In the genomic region with DNA sequence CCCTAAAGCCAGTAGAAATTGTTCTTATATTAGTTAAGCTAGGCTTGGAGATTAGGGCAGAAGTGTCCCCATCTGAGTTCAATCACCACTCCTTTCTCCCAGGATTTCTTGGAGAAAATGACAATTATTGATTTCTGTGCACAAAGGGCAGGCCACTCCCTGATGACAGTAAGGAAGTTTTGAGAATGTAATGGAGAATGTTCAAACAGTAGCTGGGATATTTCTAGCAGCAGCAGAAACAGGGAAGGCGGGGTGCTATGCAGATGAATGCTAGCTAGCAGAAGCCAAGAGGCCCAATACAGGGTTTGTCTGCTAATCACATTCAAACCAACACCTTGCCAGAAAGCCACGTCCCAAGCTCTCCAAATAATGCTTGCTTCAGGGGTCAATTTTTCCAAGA, we compare ENCODE assay signal across 1 cellular context.
TF ChIP-seq lines count a peak whose summit lies in the region.

No MANE protein-coding gene starts in this region.

TF ChIP-seq in GM23338, 12 proteins besides CTCF, POLR2A, EP300 and RAD21 (continued from another document):
- TF ChIP-seq, protein P1, sequence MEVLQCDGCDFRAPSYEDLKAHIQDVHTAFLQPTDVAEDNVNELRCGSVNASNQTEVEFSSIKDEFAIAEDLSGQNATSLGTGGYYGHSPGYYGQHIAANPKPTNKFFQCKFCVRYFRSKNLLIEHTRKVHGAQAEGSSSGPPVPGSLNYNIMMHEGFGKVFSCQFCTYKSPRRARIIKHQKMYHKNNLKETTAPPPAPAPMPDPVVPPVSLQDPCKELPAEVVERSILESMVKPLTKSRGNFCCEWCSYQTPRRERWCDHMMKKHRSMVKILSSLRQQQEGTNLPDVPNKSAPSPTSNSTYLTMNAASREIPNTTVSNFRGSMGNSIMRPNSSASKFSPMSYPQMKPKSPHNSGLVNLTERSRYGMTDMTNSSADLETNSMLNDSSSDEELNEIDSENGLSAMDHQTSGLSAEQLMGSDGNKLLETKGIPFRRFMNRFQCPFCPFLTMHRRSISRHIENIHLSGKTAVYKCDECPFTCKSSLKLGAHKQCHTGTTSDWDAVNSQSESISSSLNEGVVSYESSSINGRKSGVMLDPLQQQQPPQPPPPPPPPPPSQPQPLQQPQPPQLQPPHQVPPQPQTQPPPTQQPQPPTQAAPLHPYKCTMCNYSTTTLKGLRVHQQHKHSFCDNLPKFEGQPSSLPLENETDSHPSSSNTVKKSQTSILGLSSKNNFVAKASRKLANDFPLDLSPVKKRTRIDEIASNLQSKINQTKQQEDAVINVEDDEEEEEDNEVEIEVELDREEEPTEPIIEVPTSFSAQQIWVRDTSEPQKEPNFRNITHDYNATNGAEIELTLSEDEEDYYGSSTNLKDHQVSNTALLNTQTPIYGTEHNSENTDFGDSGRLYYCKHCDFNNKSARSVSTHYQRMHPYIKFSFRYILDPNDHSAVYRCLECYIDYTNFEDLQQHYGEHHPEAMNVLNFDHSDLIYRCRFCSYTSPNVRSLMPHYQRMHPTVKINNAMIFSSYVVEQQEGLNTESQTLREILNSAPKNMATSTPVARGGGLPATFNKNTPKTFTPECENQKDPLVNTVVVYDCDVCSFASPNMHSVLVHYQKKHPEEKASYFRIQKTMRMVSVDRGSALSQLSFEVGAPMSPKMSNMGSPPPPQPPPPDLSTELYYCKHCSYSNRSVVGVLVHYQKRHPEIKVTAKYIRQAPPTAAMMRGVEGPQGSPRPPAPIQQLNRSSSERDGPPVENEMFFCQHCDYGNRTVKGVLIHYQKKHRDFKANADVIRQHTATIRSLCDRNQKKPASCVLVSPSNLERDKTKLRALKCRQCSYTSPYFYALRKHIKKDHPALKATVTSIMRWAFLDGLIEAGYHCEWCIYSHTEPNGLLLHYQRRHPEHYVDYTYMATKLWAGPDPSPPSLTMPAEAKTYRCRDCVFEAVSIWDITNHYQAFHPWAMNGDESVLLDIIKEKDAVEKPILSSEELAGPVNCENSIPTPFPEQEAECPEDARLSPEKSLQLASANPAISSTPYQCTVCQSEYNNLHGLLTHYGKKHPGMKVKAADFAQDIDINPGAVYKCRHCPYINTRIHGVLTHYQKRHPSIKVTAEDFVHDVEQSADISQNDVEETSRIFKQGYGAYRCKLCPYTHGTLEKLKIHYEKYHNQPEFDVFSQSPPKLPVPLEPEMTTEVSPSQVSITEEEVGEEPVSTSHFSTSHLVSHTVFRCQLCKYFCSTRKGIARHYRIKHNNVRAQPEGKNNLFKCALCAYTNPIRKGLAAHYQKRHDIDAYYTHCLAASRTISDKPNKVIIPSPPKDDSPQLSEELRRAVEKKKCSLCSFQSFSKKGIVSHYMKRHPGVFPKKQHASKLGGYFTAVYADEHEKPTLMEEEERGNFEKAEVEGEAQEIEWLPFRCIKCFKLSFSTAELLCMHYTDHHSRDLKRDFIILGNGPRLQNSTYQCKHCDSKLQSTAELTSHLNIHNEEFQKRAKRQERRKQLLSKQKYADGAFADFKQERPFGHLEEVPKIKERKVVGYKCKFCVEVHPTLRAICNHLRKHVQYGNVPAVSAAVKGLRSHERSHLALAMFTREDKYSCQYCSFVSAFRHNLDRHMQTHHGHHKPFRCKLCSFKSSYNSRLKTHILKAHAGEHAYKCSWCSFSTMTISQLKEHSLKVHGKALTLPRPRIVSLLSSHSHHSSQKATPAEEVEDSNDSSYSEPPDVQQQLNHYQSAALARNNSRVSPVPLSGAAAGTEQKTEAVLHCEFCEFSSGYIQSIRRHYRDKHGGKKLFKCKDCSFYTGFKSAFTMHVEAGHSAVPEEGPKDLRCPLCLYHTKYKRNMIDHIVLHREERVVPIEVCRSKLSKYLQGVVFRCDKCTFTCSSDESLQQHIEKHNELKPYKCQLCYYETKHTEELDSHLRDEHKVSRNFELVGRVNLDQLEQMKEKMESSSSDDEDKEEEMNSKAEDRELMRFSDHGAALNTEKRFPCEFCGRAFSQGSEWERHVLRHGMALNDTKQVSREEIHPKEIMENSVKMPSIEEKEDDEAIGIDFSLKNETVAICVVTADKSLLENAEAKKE (CRISPR knock-in tag; IDR thresholded peaks at IDR 0.05): no peak
- TF ChIP-seq, protein P2, sequence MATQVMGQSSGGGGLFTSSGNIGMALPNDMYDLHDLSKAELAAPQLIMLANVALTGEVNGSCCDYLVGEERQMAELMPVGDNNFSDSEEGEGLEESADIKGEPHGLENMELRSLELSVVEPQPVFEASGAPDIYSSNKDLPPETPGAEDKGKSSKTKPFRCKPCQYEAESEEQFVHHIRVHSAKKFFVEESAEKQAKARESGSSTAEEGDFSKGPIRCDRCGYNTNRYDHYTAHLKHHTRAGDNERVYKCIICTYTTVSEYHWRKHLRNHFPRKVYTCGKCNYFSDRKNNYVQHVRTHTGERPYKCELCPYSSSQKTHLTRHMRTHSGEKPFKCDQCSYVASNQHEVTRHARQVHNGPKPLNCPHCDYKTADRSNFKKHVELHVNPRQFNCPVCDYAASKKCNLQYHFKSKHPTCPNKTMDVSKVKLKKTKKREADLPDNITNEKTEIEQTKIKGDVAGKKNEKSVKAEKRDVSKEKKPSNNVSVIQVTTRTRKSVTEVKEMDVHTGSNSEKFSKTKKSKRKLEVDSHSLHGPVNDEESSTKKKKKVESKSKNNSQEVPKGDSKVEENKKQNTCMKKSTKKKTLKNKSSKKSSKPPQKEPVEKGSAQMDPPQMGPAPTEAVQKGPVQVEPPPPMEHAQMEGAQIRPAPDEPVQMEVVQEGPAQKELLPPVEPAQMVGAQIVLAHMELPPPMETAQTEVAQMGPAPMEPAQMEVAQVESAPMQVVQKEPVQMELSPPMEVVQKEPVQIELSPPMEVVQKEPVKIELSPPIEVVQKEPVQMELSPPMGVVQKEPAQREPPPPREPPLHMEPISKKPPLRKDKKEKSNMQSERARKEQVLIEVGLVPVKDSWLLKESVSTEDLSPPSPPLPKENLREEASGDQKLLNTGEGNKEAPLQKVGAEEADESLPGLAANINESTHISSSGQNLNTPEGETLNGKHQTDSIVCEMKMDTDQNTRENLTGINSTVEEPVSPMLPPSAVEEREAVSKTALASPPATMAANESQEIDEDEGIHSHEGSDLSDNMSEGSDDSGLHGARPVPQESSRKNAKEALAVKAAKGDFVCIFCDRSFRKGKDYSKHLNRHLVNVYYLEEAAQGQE (IDR thresholded peaks at IDR 0.05; ENCODE audit: unreplicated experiment): no peak
- TF ChIP-seq JUNB (IDR thresholded peaks at IDR 0.05; ENCODE audit: unreplicated experiment): no peak
- TF ChIP-seq, protein P3, sequence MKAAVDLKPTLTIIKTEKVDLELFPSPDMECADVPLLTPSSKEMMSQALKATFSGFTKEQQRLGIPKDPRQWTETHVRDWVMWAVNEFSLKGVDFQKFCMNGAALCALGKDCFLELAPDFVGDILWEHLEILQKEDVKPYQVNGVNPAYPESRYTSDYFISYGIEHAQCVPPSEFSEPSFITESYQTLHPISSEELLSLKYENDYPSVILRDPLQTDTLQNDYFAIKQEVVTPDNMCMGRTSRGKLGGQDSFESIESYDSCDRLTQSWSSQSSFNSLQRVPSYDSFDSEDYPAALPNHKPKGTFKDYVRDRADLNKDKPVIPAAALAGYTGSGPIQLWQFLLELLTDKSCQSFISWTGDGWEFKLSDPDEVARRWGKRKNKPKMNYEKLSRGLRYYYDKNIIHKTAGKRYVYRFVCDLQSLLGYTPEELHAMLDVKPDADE (IDR thresholded peaks at IDR 0.05): no peak
- no peak for TF ChIP-seq EZH2phosphoT487 (IDR thresholded peaks at IDR 0.05; ENCODE audit: unreplicated experiment)
- TF ChIP-seq POLR2AphosphoS5 (IDR thresholded peaks at IDR 0.05; ENCODE audit: low read depth): no peak
- TF ChIP-seq NANOG (IDR thresholded peaks at IDR 0.05; ENCODE audit: borderline replicate concordance): no peak
- TF ChIP-seq CREB1 (CRISPR knock-in tag; IDR thresholded peaks at IDR 0.05; ENCODE audit: low read depth): no peak
- TF ChIP-seq ZNF114 (CRISPR knock-in tag; IDR thresholded peaks at IDR 0.05): no peak
- no peak for TF ChIP-seq EZH2 (IDR thresholded peaks at IDR 0.05; ENCODE audit: low read depth, unreplicated experiment)
- no peak for TF ChIP-seq ZNF331 (CRISPR knock-in tag; IDR thresholded peaks at IDR 0.05; ENCODE audit: low read depth)
